Comparison of ENCODE assay signal across 21 cellular contexts in genomic region chr1:43468403-43468802, GRCh38.
"Had no signal": no experiment of that assay in that cellular context is flagged by ENCODE, and none has a peak within 500 bp of the region (broad histone marks: within the 10 kb centered on the region; RNA-seq: fewer than 3 reads in every experiment).

No MANE protein-coding gene starts in this region.

- H3K27me3 ChIP-seq: left lung, neural progenitor cell, ovary, right atrium auricular region, spleen, suprapubic skin, tibial artery, uterus had no signal

- DNase-seq: hippocampal formation; left colon; left lung; lower lobe of right lung; mammary epithelial cell; mesendoderm; naive B cell; natural killer cell; nephron progenitor cell; ovary; small intestine; spleen; stimulated activated CD4-positive, alpha-beta T cell treated with anti-CD3 and anti-CD28 coated beads, Interleukin-4, amount 100 ng/mL, for 24 hours; stimulated activated naive CD4-positive, alpha-beta T cell; tibial artery; uterus had no signal

- H3K4me1 ChIP-seq: left lung, lower lobe of right lung, neural progenitor cell, right atrium auricular region, uterus had no signal

- H3K4me2 ChIP-seq: neural progenitor cell had no signal

- H3K9me3 ChIP-seq: left lung, lower lobe of right lung, ovary, right atrium auricular region, spleen, suprapubic skin, thoracic aorta, tibial artery, uterus had no signal

- H2AFZ ChIP-seq: neural progenitor cell had no signal

- H3K27ac ChIP-seq: left lung, lower lobe of right lung, neural progenitor cell, ovary, right atrium auricular region, spleen, suprapubic skin, thoracic aorta, tibial artery, uterus had no signal

- H3K4me3 ChIP-seq: left lung, lower lobe of right lung, neural progenitor cell, ovary, right atrium auricular region, spleen, suprapubic skin, thoracic aorta, tibial artery, uterus had no signal

- H3K9ac ChIP-seq: neural progenitor cell had no signal

- FAIRE-seq: keratinocyte, small intestine had no signal

- H3K36me3 ChIP-seq: left lung, lower lobe of right lung, neural progenitor cell, ovary, right atrium auricular region, spleen, suprapubic skin, thoracic aorta, tibial artery, uterus had no signal
